Comparison of ENCODE assay signal across 8 cellular contexts in the genomic region with DNA sequence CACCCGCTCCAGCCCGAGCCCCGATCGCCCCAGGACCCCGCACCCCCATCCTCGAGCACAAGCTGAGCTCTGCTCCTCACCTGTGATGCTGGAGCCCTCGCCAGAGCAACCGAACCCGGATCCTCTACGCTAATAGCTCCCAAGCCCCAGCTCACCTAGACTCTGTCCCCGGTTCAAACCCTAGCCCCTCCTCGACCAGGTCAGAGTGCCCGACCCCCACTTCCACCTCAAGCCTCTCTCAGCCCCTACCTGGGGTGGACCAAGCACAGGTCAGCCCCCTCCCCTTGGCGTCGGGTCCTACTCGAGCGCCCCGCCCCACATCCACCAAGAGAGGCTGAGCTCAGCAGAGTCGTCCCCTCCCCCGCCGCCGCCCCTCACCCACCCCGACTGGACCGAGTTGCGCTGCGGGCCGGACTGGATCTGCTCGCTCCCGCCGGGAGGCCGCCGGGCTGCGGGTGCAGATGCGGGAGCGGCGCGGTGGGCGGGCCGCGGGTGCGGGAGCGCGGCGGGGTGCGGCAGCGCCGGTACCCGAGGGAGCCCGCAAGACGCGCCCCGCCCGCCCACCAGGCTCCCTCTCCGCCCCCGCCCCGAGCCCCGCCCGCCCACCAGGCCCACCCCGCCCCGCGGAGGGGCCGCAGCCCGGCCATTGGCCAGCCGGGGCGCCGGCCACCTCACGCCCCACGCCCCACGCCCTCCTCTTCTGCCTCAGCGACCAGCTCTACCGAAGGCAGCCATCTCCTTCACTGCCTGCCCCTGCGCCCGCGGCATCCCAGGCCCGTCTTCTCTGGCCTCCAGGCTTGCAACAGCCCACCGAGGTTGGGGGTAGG. TPM values are rescaled to one million over a fixed set of nuclear protein-coding genes. Genes with fewer than 3 reads are reported as not detected.
A peak's percentile ranks its signal among the peaks of the same experiment; 100 is the strongest.
DNase-seq lines count a peak whose midpoint lies in the region; ATAC-seq and TF ChIP-seq lines count a peak whose summit lies in the region.

No MANE protein-coding gene starts in this region.

- H3K36me3 Mint-ChIP-seq in activated CD8-positive, alpha-beta memory T cell treated with anti-CD3 and anti-CD28 coated beads, Interleukin-2, amount 10 ng/mL, durations not matched to agents 7 days and 5 days, result no peaks in the 10 kb centered on the region
- H3K36me3 Mint-ChIP-seq in activated T-helper 17 cell treated with anti-CD3 and anti-CD28 coated beads, Interleukin-2, amount 50 U/mL, for 72 hours (ENCODE audit: low read depth), result no peaks in the 10 kb centered on the region
- H3K36me3 Mint-ChIP-seq in osteocyte (ENCODE audit: unreplicated experiment), result peaks cover 2% of the 10 kb centered on the region

- peaks cover 11% of the 10 kb centered on the region for H3K4me1 ChIP-seq in cardiac muscle cell (ENCODE audit: low read depth)

- peaks cover 5% of the 10 kb centered on the region for H3K4me1 Mint-ChIP-seq in activated CD8-positive, alpha-beta memory T cell treated with anti-CD3 and anti-CD28 coated beads, Interleukin-2, amount 10 ng/mL, durations not matched to agents 7 days and 5 days
- H3K4me1 Mint-ChIP-seq in activated T-helper 17 cell treated with anti-CD3 and anti-CD28 coated beads, Interleukin-2, amount 50 U/mL, for 72 hours, result peaks cover 5% of the 10 kb centered on the region
- peaks cover 54% of the 10 kb centered on the region for H3K4me1 Mint-ChIP-seq in osteocyte (ENCODE audit: unreplicated experiment)

- H3K9me3 Mint-ChIP-seq in activated CD8-positive, alpha-beta memory T cell treated with anti-CD3 and anti-CD28 coated beads, Interleukin-2, amount 10 ng/mL, durations not matched to agents 7 days and 5 days (ENCODE audit: low read depth), result no peaks in the 10 kb centered on the region
- H3K9me3 Mint-ChIP-seq in activated T-helper 17 cell treated with anti-CD3 and anti-CD28 coated beads, Interleukin-2, amount 50 U/mL, for 72 hours, result no peaks in the 10 kb centered on the region
- no peaks in the 10 kb centered on the region for H3K9me3 Mint-ChIP-seq in osteocyte (ENCODE audit: unreplicated experiment)

- peak overlapping the region; percentile 56 for H3K4me3 Mint-ChIP-seq in activated CD8-positive, alpha-beta memory T cell treated with anti-CD3 and anti-CD28 coated beads, Interleukin-2, amount 10 ng/mL, durations not matched to agents 7 days and 5 days
- peak overlapping the region; percentile 67 for H3K4me3 Mint-ChIP-seq in activated T-helper 17 cell treated with anti-CD3 and anti-CD28 coated beads, Interleukin-2, amount 50 U/mL, for 72 hours
- H3K4me3 Mint-ChIP-seq in osteocyte (ENCODE audit: unreplicated experiment), result peak overlapping the region; percentile 91

- H3K27ac ChIP-seq in cardiac muscle cell, result peak overlapping the region; percentile 24

- no peak for DNase-seq in activated CD8-positive, alpha-beta memory T cell treated with anti-CD3 and anti-CD28 coated beads, Interleukin-2, amount 10 ng/mL, durations not matched to agents 7 days and 5 days
- no peak for DNase-seq in activated CD8-positive, alpha-beta memory T cell treated with anti-CD3 and anti-CD28 coated beads for 24 hours
- DNase-seq in cardiac muscle cell (ENCODE audit: low read depth in 1 of 2, low spot score in 1 of 2) (peak; percentile 71 to 89), osteocyte (ENCODE audit: extremely low spot score, unreplicated experiment) (no peak), DMS 273 (lab: John Stamatoyannopoulos, UW; ENCODE audit: unreplicated experiment) (no peak), NOMO-1 treated with dmso at 0.1 percent for 144 hours (lab: John Stamatoyannopoulos, UW; ENCODE audit: unreplicated experiment) (no peak)

- no peak overlapping the region for H3K27ac Mint-ChIP-seq in activated CD8-positive, alpha-beta memory T cell treated with anti-CD3 and anti-CD28 coated beads, Interleukin-2, amount 10 ng/mL, durations not matched to agents 7 days and 5 days
- H3K27ac Mint-ChIP-seq in activated T-helper 17 cell treated with anti-CD3 and anti-CD28 coated beads, Interleukin-2, amount 50 U/mL, for 72 hours, result no peak overlapping the region
- H3K27ac Mint-ChIP-seq in osteocyte (ENCODE audit: unreplicated experiment), result peak overlapping the region; percentile 82

- H3K36me3 ChIP-seq in cardiac muscle cell, result no peaks in the 10 kb centered on the region

- TF ChIP-seq CTCF in cardiac muscle cell (IDR thresholded peaks at IDR 0.05; ENCODE audit: low read depth, low read length) (no peak), osteocyte (IDR thresholded peaks at IDR 0.05) (no peak)

- H3K4me3 ChIP-seq in cardiac muscle cell, result peak overlapping the region; percentile 91

- peaks cover 7% of the 10 kb centered on the region for H3K27me3 ChIP-seq in cardiac muscle cell

- H3K9me3 ChIP-seq in cardiac muscle cell (ENCODE audit: low read depth), result no peaks in the 10 kb centered on the region

- H3K27me3 Mint-ChIP-seq in activated CD8-positive, alpha-beta memory T cell treated with anti-CD3 and anti-CD28 coated beads, Interleukin-2, amount 10 ng/mL, durations not matched to agents 7 days and 5 days, result peaks cover 87% of the 10 kb centered on the region
- peaks cover 56% of the 10 kb centered on the region for H3K27me3 Mint-ChIP-seq in activated T-helper 17 cell treated with anti-CD3 and anti-CD28 coated beads, Interleukin-2, amount 50 U/mL, for 72 hours
- H3K27me3 Mint-ChIP-seq in osteocyte (ENCODE audit: unreplicated experiment), result no peaks in the 10 kb centered on the region

- CTCF ChIA-PET in activated CD8-positive, alpha-beta memory T cell treated with anti-CD3 and anti-CD28 coated beads, Interleukin-2, amount 10 ng/mL, durations not matched to agents 7 days and 5 days (lab: Charles Lee), result interaction anchor here (1.4 kb wide), 1 partner anchor 36 kb away, joined by 4 read pairs; no protein-coding TSS in a partner anchor

- ATAC-seq in activated CD8-positive, alpha-beta memory T cell treated with anti-CD3 and anti-CD28 coated beads, Interleukin-2, amount 10 ng/mL, durations not matched to agents 7 days and 5 days, result peak; percentile 30
- ATAC-seq in activated T-helper 17 cell treated with anti-CD3 and anti-CD28 coated beads, Interleukin-2, amount 50 U/mL, for 72 hours (replicated peaks), result no peak
- no peak for ATAC-seq in HG02759 (IDR thresholded peaks at IDR 0.05; ENCODE audit: unreplicated experiment)

RNA-seq across cellular contexts. Expression of gene DKK3, which starts 0.6 kb away (rescaled TPM):
- not detected for total RNA-seq in activated CD8-positive, alpha-beta memory T cell treated with anti-CD3 and anti-CD28 coated beads, Interleukin-2, amount 10 ng/mL, durations not matched to agents 7 days and 5 days
- not detected for total RNA-seq in activated T-helper 17 cell treated with anti-CD3 and anti-CD28 coated beads, Interleukin-2, amount 50 U/mL, for 72 hours
- 180 and 309 TPM in 2 replicates for total RNA-seq in cardiac muscle cell
- 226 and 238 TPM in 2 replicates for polyA plus RNA-seq in cardiac muscle cell
- total RNA-seq in osteocyte, result 548 and 587 TPM in 2 replicates

Comparison
In these comparisons a context has a peak if more than half of its experiments do, and no peak if none do; other contexts are left out.
1. DNase-seq: peak in cardiac muscle cell (2 of 2); none in activated CD8-positive, alpha-beta memory T cell treated with anti-CD3 and anti-CD28 coated beads, Interleukin-2, amount 10 ng/mL, durations not matched to agents 7 days and 5 days (single experiment), activated CD8-positive, alpha-beta memory T cell treated with anti-CD3 and anti-CD28 coated beads for 24 hours (single experiment), osteocyte (single experiment), DMS 273 (single experiment) and NOMO-1 treated with dmso at 0.1 percent for 144 hours (single experiment).
2. RNA of gene DKK3, which starts 0.6 kb away (total RNA-seq): 548 to 587 TPM in osteocyte and 180 to 309 TPM in cardiac muscle cell; not detected in activated CD8-positive, alpha-beta memory T cell treated with anti-CD3 and anti-CD28 coated beads, Interleukin-2, amount 10 ng/mL, durations not matched to agents 7 days and 5 days and not detected in activated T-helper 17 cell treated with anti-CD3 and anti-CD28 coated beads, Interleukin-2, amount 50 U/mL, for 72 hours; every median in the first group is over 100 times any median in the second.
3. Peak in every context shown above with its lines, with median percentiles within 50 percentile points of each other: H3K4me3 Mint-ChIP-seq.